In the genomic region with DNA sequence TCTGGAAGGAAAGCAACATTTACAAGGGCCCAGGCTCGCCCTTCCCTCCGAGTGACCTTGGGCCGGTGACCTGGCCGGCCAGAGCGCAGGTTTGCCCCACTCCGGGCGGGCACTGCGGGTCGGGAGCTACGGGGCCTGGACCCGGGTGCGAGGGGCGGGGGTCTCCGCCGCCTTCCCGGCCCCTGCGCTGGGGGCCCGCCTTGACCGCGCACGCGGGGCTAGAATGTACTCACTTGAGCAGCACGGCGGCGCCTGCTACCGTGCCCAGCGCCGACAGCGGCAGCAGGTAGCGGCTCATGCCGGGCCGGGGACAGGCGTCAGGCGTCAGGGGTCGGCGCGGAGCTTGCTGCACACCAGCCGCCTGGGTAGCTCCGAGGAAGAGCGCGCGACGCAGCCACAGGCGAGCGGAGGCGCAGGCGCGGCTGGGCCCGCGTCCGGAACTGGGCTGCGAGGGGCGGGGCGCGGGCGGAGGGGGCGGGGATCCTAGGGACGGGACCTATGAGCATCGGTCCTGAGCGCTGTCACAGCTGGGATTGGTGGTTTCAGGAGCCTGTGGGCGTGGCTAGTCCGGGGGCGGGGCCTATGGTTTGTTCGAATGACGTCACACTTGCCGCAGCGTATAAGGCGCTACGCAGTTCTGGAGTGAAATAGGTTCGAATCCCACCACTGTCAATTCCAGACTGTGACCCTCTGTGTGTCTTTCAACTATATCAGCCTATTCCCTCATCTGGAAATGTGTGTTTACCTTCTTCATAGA, we compare ENCODE assay signal across 8 cellular contexts. TPM values are rescaled to one million over a fixed set of nuclear protein-coding genes. Genes with fewer than 3 reads are reported as not detected.
DNase-seq lines count a peak whose midpoint lies in the region; ATAC-seq, FAIRE-seq and TF ChIP-seq lines count a peak whose summit lies in the region.

A gene with protein sequence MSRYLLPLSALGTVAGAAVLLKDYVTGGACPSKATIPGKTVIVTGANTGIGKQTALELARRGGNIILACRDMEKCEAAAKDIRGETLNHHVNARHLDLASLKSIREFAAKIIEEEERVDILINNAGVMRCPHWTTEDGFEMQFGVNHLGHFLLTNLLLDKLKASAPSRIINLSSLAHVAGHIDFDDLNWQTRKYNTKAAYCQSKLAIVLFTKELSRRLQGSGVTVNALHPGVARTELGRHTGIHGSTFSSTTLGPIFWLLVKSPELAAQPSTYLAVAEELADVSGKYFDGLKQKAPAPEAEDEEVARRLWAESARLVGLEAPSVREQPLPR (minus strand): TSS at position 414 of the 757 bp plus-strand sequence. CDS start 116 bp downstream, at position 298.

- in situ Hi-C loops in mammary epithelial cell (cut with MboI; ENCODE audit: low sequenced_read_pairs in 2 of 2): loop anchor here in 1 of 2 donors (25.0 kb wide), 1 partner anchor 601 kb away; a partner anchor contains a TSS

- POLR2A ChIA-PET in A673 (lab: Charles Lee; ENCODE audit: low non-redundant PET): interaction anchor here (0.6 kb wide), 1 partner anchor 11 kb away, joined by 3 read pairs; no protein-coding TSS in a partner anchor

- H3K79me2 ChIP-seq in mammary epithelial cell (ENCODE audit: insufficient read depth, low read length): peaks cover 26% of the 10 kb centered on the region

- peak within 1 kb of the TSS; percentile 96 for H2AFZ ChIP-seq in mammary epithelial cell (ENCODE audit: low read depth, low read length)

- peaks cover 4 to 5% (median 4%) of the 10 kb centered on the region in 3 donors for H3K36me3 Mint-ChIP-seq in immature natural killer cell

- H3K27me3 ChIP-seq in A673 (replicated peaks; ENCODE audit: insufficient read depth, low read depth, low read length, poor library complexity) (peaks cover 24% of the 10 kb centered on the region), WERI-Rb-1 (ENCODE audit: insufficient read depth, low read depth, severe bottlenecking) (peaks cover 5% of the 10 kb centered on the region), mammary epithelial cell (ENCODE audit: insufficient read depth, low read length) (no peaks in the 10 kb centered on the region), small intestine (ENCODE audit: control insufficient read depth in 2 of 2, insufficient read depth in 2 of 2, low read length in 2 of 2) (no peaks in the 10 kb centered on the region)

- intact Hi-C loops in A673 (cut with micrococcal nuclease; ENCODE audit: unreplicated experiment): no loop called here
- intact Hi-C loops in mammary epithelial cell (cut with micrococcal nuclease): loop anchor here (5.0 kb wide), 1 partner anchor 56 kb away; no protein-coding TSS in a partner anchor

- ATAC-seq in GM18873 (IDR thresholded peaks at IDR 0.05; ENCODE audit: low FRiP score, unreplicated experiment) (peak; percentile 64), HG03159 (IDR thresholded peaks at IDR 0.05; ENCODE audit: unreplicated experiment) (peak; percentile 91)

- peak within 1 kb of the TSS; percentile 64 for H3K9ac ChIP-seq in mammary epithelial cell (ENCODE audit: insufficient read depth, low read length)

- H3K9me3 ChIP-seq in A673 (ENCODE audit: low read depth, low read length, poor library complexity, severe bottlenecking) (no peaks in the 10 kb centered on the region), WERI-Rb-1 (ENCODE audit: severe bottlenecking) (no peaks in the 10 kb centered on the region), mammary epithelial cell (replicated peaks; ENCODE audit: insufficient read depth, low read length) (no peaks in the 10 kb centered on the region), small intestine (ENCODE audit: control insufficient read depth, low read depth) (no peaks in the 10 kb centered on the region)

- no peak for TF ChIP-seq CTCF in A673 (conservative IDR thresholded peaks at IDR 0.05; ENCODE audit: low read depth, low read length)
- no peak for TF ChIP-seq CTCF in WERI-Rb-1 (IDR thresholded peaks at IDR 0.05; ENCODE audit: low read depth, low read length)
- TF ChIP-seq CTCF in mammary epithelial cell (conservative IDR thresholded peaks at IDR 0.05 in 1 of 2, IDR thresholded peaks at IDR 0.05 in 1 of 2; ENCODE audit: extremely low read depth in 1 of 2, insufficient read depth in 1 of 2, low read depth in 1 of 2, low read length in 2 of 2): no peak

- H3K4me2 ChIP-seq in mammary epithelial cell (ENCODE audit: insufficient read depth, low read depth, low read length): peak within 1 kb of the TSS; percentile 96

- peaks cover 12% of the 10 kb centered on the region for H3K36me3 ChIP-seq in A673 (ENCODE audit: insufficient read depth, low read length, poor library complexity, severe bottlenecking)
- peaks cover 11% of the 10 kb centered on the region for H3K36me3 ChIP-seq in WERI-Rb-1
- H3K36me3 ChIP-seq in mammary epithelial cell (ENCODE audit: insufficient read depth, low read length): no peaks in the 10 kb centered on the region
- H3K36me3 ChIP-seq in small intestine (ENCODE audit: control insufficient read depth in 2 of 2, insufficient read depth in 2 of 2, low read length in 2 of 2): peaks cover 3 to 6% of the 10 kb centered on the region in 2 donors

- peak within 1 kb of the TSS; percentile 83 to 87 (median 85) for H3K4me3 Mint-ChIP-seq in immature natural killer cell

- CTCF ChIA-PET in A673 (lab: Charles Lee): interaction anchor here (0.6 to 0.8 kb wide), 2 partner anchors 17 to 22 kb away, joined by 4 to 6 read pairs; no protein-coding TSS in a partner anchor
- CTCF ChIA-PET in mammary epithelial cell (lab: Charles Lee; ENCODE audit: low non-redundant PET): interaction anchor here (0.7 kb wide), 1 partner anchor 441 kb away, joined by 8 read pairs; no protein-coding TSS in a partner anchor

- no peaks in the 10 kb centered on the region for H3K9me3 Mint-ChIP-seq in immature natural killer cell

- dilution Hi-C loops in mammary epithelial cell (cut with HindIII; ENCODE audit: low sequenced_read_pairs): no loop called here

- BruUV-seq in A673 (replicated peaks; lab: Mats Ljungman, UMichigan): no TSS peak
- no TSS peak for BruUV-seq in mammary epithelial cell (replicated peaks; lab: Mats Ljungman, UMichigan)

- H3K27ac Mint-ChIP-seq in immature natural killer cell: peak within 1 kb of the TSS; percentile 72 to 84 (median 78)

- WGBS in mammary epithelial cell (ENCODE audit: low coverage, missing lambda C conversion rate): 2% methylated on average over 17 of the region's 70 CpGs
- WGBS in small intestine, 3 donors: 0 to 1% (median 0%) methylated on average over 62 to 70 of the region's 70 CpGs

- DNase-seq in A673 (ENCODE audit: low spot score) (peak; percentile 97), NCI-H226 (peak; percentile 94), WERI-Rb-1 (peak; percentile 97), mammary epithelial cell (peak; percentile 90), immature natural killer cell (peak; percentile 96 to 98 (median 98)), small intestine (peak; percentile 94)

- H3K4me3 ChIP-seq in A673 (ENCODE audit: low read depth, low read length, poor library complexity, severe bottlenecking) (peak within 1 kb of the TSS; percentile 97), WERI-Rb-1 (ENCODE audit: low read depth, low read length) (peak within 1 kb of the TSS; percentile 54), mammary epithelial cell (replicated peaks in 1 of 3; ENCODE audit: insufficient read depth in 1 of 3, low read depth in 2 of 3, low read length in 3 of 3) (peak within 1 kb of the TSS; percentile 88 to 90 (median 90)), small intestine (ENCODE audit: low read depth in 1 of 2, low read length in 2 of 2) (peak within 1 kb of the TSS; percentile 86 to 98)

- H3K4me1 Mint-ChIP-seq in immature natural killer cell: peaks cover 16 to 23% of the 10 kb centered on the region in 2 donors

- H4K20me1 ChIP-seq in mammary epithelial cell (ENCODE audit: insufficient read depth, low read length): no peaks in the 10 kb centered on the region

- H3K4me1 ChIP-seq in A673 (ENCODE audit: insufficient read depth, low read length, poor library complexity, severe bottlenecking): no peaks in the 10 kb centered on the region
- peaks cover 2% of the 10 kb centered on the region for H3K4me1 ChIP-seq in mammary epithelial cell (ENCODE audit: insufficient read depth, low read length)
- H3K4me1 ChIP-seq in small intestine (ENCODE audit: control insufficient read depth in 2 of 2, insufficient read depth in 1 of 2, low read depth in 1 of 2, low read length in 1 of 2): no peaks in the 10 kb centered on the region

- FAIRE-seq in small intestine (lab: Jason Lieb, UNC): no peak

- H3K27me3 Mint-ChIP-seq in immature natural killer cell (ENCODE audit: low read depth in 3 of 3): peaks cover 9 to 16% (median 16%) of the 10 kb centered on the region in 3 donors

- H3K27ac ChIP-seq in A673 (ENCODE audit: low read depth, low read length, poor library complexity, severe bottlenecking) (peak within 1 kb of the TSS; percentile 84), WERI-Rb-1 (no peak within 1 kb of the TSS), mammary epithelial cell (ENCODE audit: insufficient read depth, low read depth, low read length) (peak within 1 kb of the TSS; percentile 41), small intestine (ENCODE audit: low read depth in 1 of 2, low read length in 1 of 2) (peak within 1 kb of the TSS; percentile 70 to 72)

RNA-seq across cellular contexts. Expression of the gene that starts here (rescaled TPM):
- total RNA-seq in A673 (2021): 19.0 and 24.4 TPM in 2 replicates
- 10 to 100 TPM; 18.0 to 19.8 TPM for total RNA-seq in mammary epithelial cell
- polyA plus RNA-seq in mammary epithelial cell: 17.0 TPM
- polyA minus RNA-seq in mammary epithelial cell: 20.5 TPM
- polyA plus RNA-seq in immature natural killer cell: 10 to 100 TPM in 1 of 3 donors, 1 to 10 TPM in 2; 4.2 to 17.0 (median 4.5) TPM
- 10 to 100 TPM; 21.3 to 28.4 (median 23.0) TPM for polyA plus RNA-seq in small intestine
